1 cellular context compared by ENCODE assay signal in genomic region chr17:67400193-67400592, GRCh38.
TF ChIP-seq lines count a peak whose summit lies in the region.

No MANE protein-coding gene starts in this region.

TF ChIP-seq in HEK293, 187 proteins besides CTCF, POLR2A, EP300 and RAD21 (continued from another document):
- peak; percentile 72 for TF ChIP-seq PRDM10 (tag by site-specific recombination; IDR thresholded peaks at IDR 0.05)
